In genomic region chr10:14583252-14583651, GRCh38 we compare ENCODE assay signal across 12 cellular contexts.
DNase-seq lines count a peak whose midpoint lies in the region; ATAC-seq and TF ChIP-seq lines count a peak whose summit lies in the region.
"Had no signal": no experiment of that assay in that cellular context is flagged by ENCODE, and none has a peak within 500 bp of the region (broad histone marks: within the 10 kb centered on the region; RNA-seq: fewer than 3 reads in every experiment).

No MANE protein-coding gene starts in this region.

- H3K4me3 Mint-ChIP-seq in T-helper 17 cell = peak overlapping the region; percentile 85
- H3K4me3 Mint-ChIP-seq: brain had no signal

- H3K27me3 Mint-ChIP-seq in T-helper 17 cell = no peaks in the 10 kb centered on the region
- H3K27me3 Mint-ChIP-seq: brain had no signal

- peaks cover 75% of the 10 kb centered on the region for H3K4me1 Mint-ChIP-seq in T-helper 17 cell

- TF ChIP-seq POLR2A in GM18505 (IDR thresholded peaks at IDR 0.05; ENCODE audit: borderline replicate concordance, extremely low read depth, insufficient read depth, insufficient read length) = no peak

- DNase-seq in T-helper 17 cell (peak; percentile 51 to 72 (median 68)), NCI-H1436 treated with DMSO at 0.1 percent for 48 hours (lab: John Stamatoyannopoulos, UW) (no peak), AML-193 (lab: John Stamatoyannopoulos, UW) (no peak)
- peak in 3 of 4 experiments; percentile 21 to 72 (median 69) for DNase-seq in activated naive CD4-positive, alpha-beta T cell (lab: John Stamatoyannopoulos, UW)
- peak; percentile 59 to 66 for DNase-seq in stimulated activated CD4-positive, alpha-beta T cell treated with anti-CD3 and anti-CD28 coated beads, Interleukin-2, amount 100 ng/mL, for 48 hours
- DNase-seq: DMS79, NCI-H226 had no signal

- H3K9me3 ChIP-seq in T-helper 17 cell (ENCODE audit: control insufficient read depth, low read length, poor library complexity, severe bottlenecking) = no peaks in the 10 kb centered on the region

- H3K36me3 Mint-ChIP-seq in T-helper 17 cell (ENCODE audit: low read depth) = no peaks in the 10 kb centered on the region

- ATAC-seq in GM18505 (IDR thresholded peaks at IDR 0.05; ENCODE audit: unreplicated experiment) (peak; percentile 49), T-helper 17 cell (peak; percentile 72), GM21528 (IDR thresholded peaks at IDR 0.05; ENCODE audit: low FRiP score, unreplicated experiment) (no peak), GM21723 (IDR thresholded peaks at IDR 0.05; ENCODE audit: unreplicated experiment) (no peak)
- ATAC-seq: HCT116 had no signal

- H3K27ac Mint-ChIP-seq in T-helper 17 cell = peak overlapping the region; percentile 97

Comparison
In these comparisons a context has a peak if more than half of its experiments do, and no peak if none do; other contexts are left out.
1. ATAC-seq: peak in GM18505 (single experiment) and T-helper 17 cell (single experiment); none in GM21528 (single experiment) and GM21723 (single experiment).
2. DNase-seq: peak in T-helper 17 cell (3 of 3), activated naive CD4-positive, alpha-beta T cell (3 of 4) and stimulated activated CD4-positive, alpha-beta T cell treated with anti-CD3 and anti-CD28 coated beads, Interleukin-2, amount 100 ng/mL, for 48 hours (2 of 2); none in NCI-H1436 treated with DMSO at 0.1 percent for 48 hours (single experiment) and AML-193 (0 of 2).